ENCODE assay signal across 14 cellular contexts in the genomic region with DNA sequence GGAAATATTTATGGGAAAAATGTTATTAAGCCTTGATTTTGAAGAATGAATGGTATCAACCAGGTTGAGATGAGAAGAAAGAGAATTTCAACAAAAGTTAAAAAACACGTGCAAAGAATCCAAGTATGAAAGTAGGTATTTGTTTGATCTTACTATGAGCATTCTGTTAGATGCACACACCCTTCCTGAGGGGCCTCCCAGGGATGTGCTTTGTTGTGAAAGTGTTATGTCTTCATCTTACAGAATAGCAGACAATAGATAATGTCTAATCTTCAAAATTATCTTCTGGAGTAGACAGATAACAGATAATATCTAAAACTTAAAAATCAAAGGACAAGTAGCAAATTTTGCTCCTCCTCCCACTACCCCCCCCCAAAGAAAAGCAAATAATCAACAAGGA.
A peak's percentile ranks its signal among the peaks of the same experiment; 100 is the strongest.
DNase-seq lines count a peak whose midpoint lies in the region; ATAC-seq and TF ChIP-seq lines count a peak whose summit lies in the region.
"Had no signal": no experiment of that assay in that cellular context is flagged by ENCODE, and none has a peak within 500 bp of the region (broad histone marks: within the 10 kb centered on the region; RNA-seq: fewer than 3 reads in every experiment).

No MANE protein-coding gene starts in this region.

- no peak overlapping the region for H2BK5ac ChIP-seq in trophoblast cell (ENCODE audit: low read depth, low read length, poor library complexity)

- POLR2A ChIA-PET in Caco-2 (lab: Charles Lee), result no interaction called here
- POLR2A ChIA-PET in naive thymus-derived CD8-positive, alpha-beta T cell (lab: Charles Lee), result no interaction called here

- H3K27ac Mint-ChIP-seq in Caco-2 (ENCODE audit: unreplicated experiment), result peak overlapping the region; percentile 73
- no peak overlapping the region for H3K27ac Mint-ChIP-seq in naive thymus-derived CD8-positive, alpha-beta T cell
- H3K27ac Mint-ChIP-seq: CD14-positive monocyte; CD8-positive, alpha-beta T cell; H9 had no signal

- no peak overlapping the region for H2AK5ac ChIP-seq in trophoblast cell (ENCODE audit: low read length)

- peaks cover 22% of the 10 kb centered on the region for H3K9me3 ChIP-seq in Caco-2
- no peaks in the 10 kb centered on the region for H3K9me3 ChIP-seq in trophoblast cell (ENCODE audit: insufficient read depth, low read depth, low read length)

- H3K36me3 ChIP-seq in Caco-2 (ENCODE audit: control insufficient read depth, insufficient read depth, low read length), result no peaks in the 10 kb centered on the region
- H3K36me3 ChIP-seq in trophoblast cell (ENCODE audit: control insufficient read depth in 1 of 2, insufficient read depth in 2 of 2, low read length in 2 of 2), result no peaks in the 10 kb centered on the region

- no TSS peak for BruUV-seq in Caco-2 (replicated peaks; lab: Mats Ljungman, UMichigan)

- H3K4me3 ChIP-seq in Caco-2 (ENCODE audit: low read depth, low read length) (no peak overlapping the region), trophoblast cell (ENCODE audit: low read depth, low read length) (no peak overlapping the region)

- DNase-seq in Caco-2, result peak; percentile 28 to 59
- peak; percentile 70 for DNase-seq in amniotic epithelial cell (ENCODE audit: low read depth)
- DNase-seq in iris pigment epithelial cell (ENCODE audit: low read depth), result peak; percentile 22
- peak; percentile 67 to 85 for DNase-seq in trophoblast cell
- DNase-seq in UCSD-AML1 (lab: John Stamatoyannopoulos, UW; ENCODE audit: unreplicated experiment), result no peak
- DNase-seq in naive thymus-derived CD8-positive, alpha-beta T cell, result no peak
- DNase-seq: CD8-positive, alpha-beta T cell; COR-L47; DND-41; GDM1; GOT3; H9 had no signal

- no peak overlapping the region for H2BK12ac ChIP-seq in trophoblast cell (ENCODE audit: low read length)

- no peak overlapping the region for H2BK120ac ChIP-seq in trophoblast cell (ENCODE audit: insufficient read depth, low read length, poor library complexity)

- peaks cover 15% of the 10 kb centered on the region for H3K9me3 Mint-ChIP-seq in Caco-2 (ENCODE audit: unreplicated experiment)
- peaks cover 0 to 22% (median 0%) of the 10 kb centered on the region in 9 donors for H3K9me3 Mint-ChIP-seq in naive thymus-derived CD8-positive, alpha-beta T cell
- H3K9me3 Mint-ChIP-seq: CD8-positive, alpha-beta T cell; H9 had no signal

- no peaks in the 10 kb centered on the region for H3K79me1 ChIP-seq in trophoblast cell (ENCODE audit: low read length)

- TF ChIP-seq CTCF in Caco-2 (IDR thresholded peaks at IDR 0.05; ENCODE audit: insufficient read depth in 1 of 2, low read depth in 1 of 2, low read length in 1 of 2, severe bottlenecking in 1 of 2, unreplicated experiment in 1 of 2), result no peak

- H3K14ac ChIP-seq in trophoblast cell (ENCODE audit: low read length), result no peak overlapping the region

- no CpG with 5 or more reads among the region's 1 CpG for WGBS in trophoblast cell (ENCODE audit: extremely low coverage, insufficient coverage, insufficient read length)

- no peaks in the 10 kb centered on the region for H3K36me3 Mint-ChIP-seq in Caco-2 (ENCODE audit: insufficient read depth, unreplicated experiment)
- no peaks in the 10 kb centered on the region for H3K36me3 Mint-ChIP-seq in naive thymus-derived CD8-positive, alpha-beta T cell
- H3K36me3 Mint-ChIP-seq: CD14-positive monocyte; CD8-positive, alpha-beta T cell had no signal

- H3K4ac ChIP-seq in trophoblast cell (ENCODE audit: low read depth, low read length), result no peak overlapping the region

- no peak overlapping the region for H3K4me2 ChIP-seq in trophoblast cell (ENCODE audit: low read length)

- CTCF ChIA-PET in Caco-2 (lab: Charles Lee), result interaction anchor here (0.6 kb wide), 1 partner anchor 1064 kb away, joined by 5 read pairs; no protein-coding TSS in a partner anchor

- H3K27me3 ChIP-seq in Caco-2 (replicated peaks; ENCODE audit: control insufficient read depth, insufficient read depth, low read length) (no peaks in the 10 kb centered on the region), trophoblast cell (ENCODE audit: insufficient read depth, low read length) (no peaks in the 10 kb centered on the region)

- peaks cover 29% of the 10 kb centered on the region for H3K4me1 ChIP-seq in Caco-2
- no peaks in the 10 kb centered on the region for H3K4me1 ChIP-seq in trophoblast cell (ENCODE audit: control insufficient read depth in 1 of 2, insufficient read depth in 2 of 2, low read length in 2 of 2)

- H3K23ac ChIP-seq in trophoblast cell (ENCODE audit: low read length), result no peak overlapping the region

- H4K12ac ChIP-seq in trophoblast cell (ENCODE audit: low read depth, low read length), result no peak overlapping the region

- no peak overlapping the region for H3K18ac ChIP-seq in trophoblast cell (ENCODE audit: low read length)

- peak overlapping the region; percentile 36 for H3K4me3 Mint-ChIP-seq in Caco-2 (ENCODE audit: unreplicated experiment)
- H3K4me3 Mint-ChIP-seq in naive thymus-derived CD8-positive, alpha-beta T cell, result no peak overlapping the region
- H3K4me3 Mint-ChIP-seq: CD14-positive monocyte; CD8-positive, alpha-beta T cell; H9 had no signal

- H3K27ac ChIP-seq in trophoblast cell (ENCODE audit: low read depth, low read length), result no peak overlapping the region

- H3K79me2 ChIP-seq in trophoblast cell (ENCODE audit: control insufficient read depth, insufficient read depth, low read length, poor library complexity), result no peaks in the 10 kb centered on the region

- H3K9ac ChIP-seq in trophoblast cell (ENCODE audit: low read length), result no peak overlapping the region

- no peak overlapping the region for H2AFZ ChIP-seq in trophoblast cell (ENCODE audit: insufficient read depth, low read length, poor library complexity)

- H3K27me3 Mint-ChIP-seq in Caco-2 (ENCODE audit: insufficient read depth, unreplicated experiment), result no peaks in the 10 kb centered on the region
- H3K27me3 Mint-ChIP-seq in naive thymus-derived CD8-positive, alpha-beta T cell, result no peaks in the 10 kb centered on the region

- no peak overlapping the region for H4K91ac ChIP-seq in trophoblast cell (ENCODE audit: low read depth, low read length)

- intact Hi-C loops in Caco-2 (cut with micrococcal nuclease; ENCODE audit: unreplicated experiment), result loop anchor here (2.0 kb wide), 1 partner anchor 560 kb away; no protein-coding TSS in a partner anchor

- peaks cover 26% of the 10 kb centered on the region for H3K4me1 Mint-ChIP-seq in Caco-2 (ENCODE audit: low read depth, unreplicated experiment)
- H3K4me1 Mint-ChIP-seq in naive thymus-derived CD8-positive, alpha-beta T cell, result no peaks in the 10 kb centered on the region
- H3K4me1 Mint-ChIP-seq: CD14-positive monocyte, H9 had no signal

- no peak for ATAC-seq in naive thymus-derived CD8-positive, alpha-beta T cell
- no peak for ATAC-seq in HG02884 (IDR thresholded peaks at IDR 0.05; ENCODE audit: unreplicated experiment)
- ATAC-seq: CD8-positive, alpha-beta T cell had no signal

- no peak overlapping the region for H4K8ac ChIP-seq in trophoblast cell (ENCODE audit: low read depth, low read length)

Comparison
In these comparisons a context has a peak if more than half of its experiments do, and no peak if none do; other contexts are left out.
1. DNase-seq: peak in Caco-2 (2 of 2), amniotic epithelial cell (single experiment), iris pigment epithelial cell (single experiment) and trophoblast cell (2 of 2); none in UCSD-AML1 (single experiment) and naive thymus-derived CD8-positive, alpha-beta T cell (0 of 10).